ENCODE assay signal across 11 cellular contexts in genomic region chr5:68265822-68266395, GRCh38. TPM values are rescaled to one million over a fixed set of nuclear protein-coding genes. Genes with fewer than 3 reads are reported as not detected.
DNase-seq lines count a peak whose midpoint lies in the region; ATAC-seq and TF ChIP-seq lines count a peak whose summit lies in the region.
"Had no signal": no experiment of that assay in that cellular context is flagged by ENCODE, and none has a peak within 500 bp of the region (broad histone marks: within the 10 kb centered on the region; RNA-seq: fewer than 3 reads in every experiment).

No MANE protein-coding gene starts in this region.

- peaks cover 0 to 92% (median 73%) of the 10 kb centered on the region in 4 donors for H3K4me1 ChIP-seq in tibial artery

- H3K9me3 ChIP-seq in tibial artery, result no peaks in the 10 kb centered on the region

- intact Hi-C loops in tibial artery (cut with DNase I; ENCODE audit: low total_unique reads), result no loop called here

- H3K36me3 ChIP-seq in tibial artery, result peaks cover 0 to 6% (median 0%) of the 10 kb centered on the region in 3 donors

- peak overlapping the region; percentile 75 to 76 for H3K27ac ChIP-seq in tibial artery
- H3K27ac ChIP-seq: HL-60 had no signal

- H3K27me3 ChIP-seq in tibial artery, result no peaks in the 10 kb centered on the region

- CTCF ChIA-PET in activated CD8-positive, alpha-beta memory T cell treated with anti-CD3 and anti-CD28 coated beads, Interleukin-2, amount 10 ng/mL, durations not matched to agents 7 days and 5 days (lab: Charles Lee), result no interaction called here

- peaks cover 66% of the 10 kb centered on the region for H3K4me1 Mint-ChIP-seq in activated CD8-positive, alpha-beta memory T cell treated with anti-CD3 and anti-CD28 coated beads, Interleukin-2, amount 10 ng/mL, durations not matched to agents 7 days and 5 days
- H3K4me1 Mint-ChIP-seq in chondrocyte (ENCODE audit: low read depth), result peaks cover 86% of the 10 kb centered on the region

- H3K27me3 Mint-ChIP-seq in activated CD8-positive, alpha-beta memory T cell treated with anti-CD3 and anti-CD28 coated beads, Interleukin-2, amount 10 ng/mL, durations not matched to agents 7 days and 5 days, result no peaks in the 10 kb centered on the region
- no peaks in the 10 kb centered on the region for H3K27me3 Mint-ChIP-seq in chondrocyte (ENCODE audit: low read depth)

- DNase-seq in activated CD8-positive, alpha-beta memory T cell treated with anti-CD3 and anti-CD28 coated beads, Interleukin-2, amount 10 ng/mL, durations not matched to agents 7 days and 5 days, result no peak
- DNase-seq in activated CD8-positive, alpha-beta memory T cell treated with anti-CD3 and anti-CD28 coated beads for 24 hours, result no peak
- DNase-seq in chondrocyte (ENCODE audit: low spot score) (no peak), medulla oblongata (ENCODE audit: extremely low spot score) (peak; percentile 50), tibial artery (no peak), DMS79 (lab: John Stamatoyannopoulos, UW) (no peak), HK-2 (ENCODE audit: unreplicated experiment) (no peak), SKM-1 (lab: John Stamatoyannopoulos, UW; ENCODE audit: unreplicated experiment) (no peak)
- DNase-seq: erythroblast, NCI-H2081 treated with DMSO at 0.1 percent for 48 hours had no signal

- no peak for TF ChIP-seq CTCF in chondrocyte (IDR thresholded peaks at IDR 0.05)
- TF ChIP-seq CTCF in tibial artery (IDR thresholded peaks at IDR 0.05), result no peak

- ATAC-seq in activated CD8-positive, alpha-beta memory T cell treated with anti-CD3 and anti-CD28 coated beads, Interleukin-2, amount 10 ng/mL, durations not matched to agents 7 days and 5 days, result no peak

- no peak overlapping the region for H3K4me3 ChIP-seq in tibial artery

- peak overlapping the region; percentile 71 for H3K27ac Mint-ChIP-seq in activated CD8-positive, alpha-beta memory T cell treated with anti-CD3 and anti-CD28 coated beads, Interleukin-2, amount 10 ng/mL, durations not matched to agents 7 days and 5 days
- peak overlapping the region; percentile 89 for H3K27ac Mint-ChIP-seq in chondrocyte (ENCODE audit: unreplicated experiment)

- H3K4me3 Mint-ChIP-seq in activated CD8-positive, alpha-beta memory T cell treated with anti-CD3 and anti-CD28 coated beads, Interleukin-2, amount 10 ng/mL, durations not matched to agents 7 days and 5 days, result no peak overlapping the region
- H3K4me3 Mint-ChIP-seq in chondrocyte (ENCODE audit: unreplicated experiment), result no peak overlapping the region

- H3K36me3 Mint-ChIP-seq in activated CD8-positive, alpha-beta memory T cell treated with anti-CD3 and anti-CD28 coated beads, Interleukin-2, amount 10 ng/mL, durations not matched to agents 7 days and 5 days, result peaks cover 6% of the 10 kb centered on the region
- peaks cover 1% of the 10 kb centered on the region for H3K36me3 Mint-ChIP-seq in chondrocyte (ENCODE audit: low read depth)

- H3K9me3 Mint-ChIP-seq in activated CD8-positive, alpha-beta memory T cell treated with anti-CD3 and anti-CD28 coated beads, Interleukin-2, amount 10 ng/mL, durations not matched to agents 7 days and 5 days (ENCODE audit: low read depth), result no peaks in the 10 kb centered on the region
- H3K9me3 Mint-ChIP-seq in chondrocyte (ENCODE audit: low read depth), result peaks cover 2% of the 10 kb centered on the region

RNA-seq across cellular contexts. Expression of gene PIK3R1, which starts 50.4 kb away (rescaled TPM):
- 10 to 100 TPM; 78.4 to 84.7 TPM for total RNA-seq in activated CD8-positive, alpha-beta memory T cell treated with anti-CD3 and anti-CD28 coated beads, Interleukin-2, amount 10 ng/mL, durations not matched to agents 7 days and 5 days
- total RNA-seq in chondrocyte, result 56.2 to 63.1 TPM (median 60.7 TPM) in 3 replicates
